1 cellular context compared by ENCODE assay signal in the genomic region with DNA sequence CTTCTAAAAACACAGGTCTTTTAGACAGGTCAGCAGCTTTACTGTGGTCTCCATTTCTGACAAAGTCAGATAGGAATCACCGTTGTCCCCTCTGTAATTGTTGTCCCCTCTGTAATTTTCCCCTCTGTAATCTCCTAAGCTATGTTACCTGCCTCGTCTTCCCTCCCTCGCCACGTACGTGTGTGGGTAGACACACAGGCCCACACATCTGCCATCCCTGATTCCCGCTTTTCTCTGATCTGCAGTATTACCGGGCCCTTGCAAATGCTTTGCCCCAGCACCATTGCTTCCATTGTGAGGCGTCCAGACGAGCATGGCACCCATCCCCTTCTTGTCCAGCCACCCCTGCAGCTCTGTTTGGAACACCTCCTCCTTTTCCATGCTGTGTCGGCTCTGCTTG.
TF ChIP-seq lines count a peak whose summit lies in the region.

No MANE protein-coding gene starts in this region.

TF ChIP-seq in HEK293T, 16 proteins besides CTCF, POLR2A, EP300 and RAD21:
- TF ChIP-seq SUZ12 (IDR thresholded peaks at IDR 0.05): no peak
- TF ChIP-seq FOXM1 (IDR thresholded peaks at IDR 0.05; ENCODE audit: borderline replicate concordance): no peak
- no peak for TF ChIP-seq ZNF384 (IDR thresholded peaks at IDR 0.05)
- no peak for TF ChIP-seq CTBP1 (IDR thresholded peaks at IDR 0.05; ENCODE audit: borderline replicate concordance)
- TF ChIP-seq BHLHE40 (IDR thresholded peaks at IDR 0.05; ENCODE audit: borderline replicate concordance): no peak
- no peak for TF ChIP-seq LEF1 (IDR thresholded peaks at IDR 0.05; ENCODE audit: borderline replicate concordance)
